ENCODE assay signal across 11 cellular contexts in the genomic region with DNA sequence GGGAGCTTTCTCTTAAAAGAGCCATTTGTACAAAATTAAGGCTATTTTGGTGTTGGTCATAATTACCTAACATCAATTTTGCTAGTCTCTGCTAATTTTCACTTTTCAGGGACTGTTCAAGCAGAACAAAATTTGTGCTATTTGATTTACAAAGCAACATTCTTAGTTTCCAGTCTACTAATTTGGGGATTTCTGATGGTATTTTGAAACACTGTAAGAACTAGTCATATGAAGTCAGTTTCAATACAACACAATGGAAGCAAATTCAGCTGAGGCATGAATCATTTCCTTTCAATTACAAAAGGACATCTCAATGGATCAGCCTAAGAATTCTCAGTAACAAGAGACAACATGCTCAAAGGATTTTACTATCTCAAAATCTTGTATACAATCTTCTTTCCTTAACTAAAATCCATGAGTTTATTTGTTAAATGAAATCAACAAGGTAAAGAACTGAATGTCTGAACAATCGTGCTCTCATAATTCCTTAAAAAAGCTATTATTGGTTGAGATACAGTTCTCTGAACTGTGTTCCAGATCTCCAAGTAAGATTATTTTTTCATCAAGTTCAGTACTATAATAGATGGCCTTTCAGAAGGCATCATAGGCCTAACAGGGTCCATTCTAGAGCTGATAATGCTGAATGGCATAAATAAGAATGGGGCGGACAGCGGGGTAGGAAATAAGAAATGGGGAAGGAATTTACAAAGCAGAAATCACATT.
A peak's percentile ranks its signal among the peaks of the same experiment; 100 is the strongest.
DNase-seq lines count a peak whose midpoint lies in the region; ATAC-seq and TF ChIP-seq lines count a peak whose summit lies in the region.
"Had no signal": no experiment of that assay in that cellular context is flagged by ENCODE, and none has a peak within 500 bp of the region (broad histone marks: within the 10 kb centered on the region; RNA-seq: fewer than 3 reads in every experiment).

No MANE protein-coding gene starts in this region.

- POLR2A ChIA-PET in PC-9 (lab: Charles Lee; ENCODE audit: unreplicated experiment) = no interaction called here

- H4K20me1 ChIP-seq in PC-9 (ENCODE audit: insufficient read depth) = no peaks in the 10 kb centered on the region

- CTCF ChIA-PET in PC-9 (lab: Charles Lee) = no interaction called here

- ATAC-seq in GM21825 (IDR thresholded peaks at IDR 0.05; ENCODE audit: unreplicated experiment) (peak; percentile 61), foreskin keratinocyte (peak; percentile 88), left cardiac atrium (no peak), HG03097 (IDR thresholded peaks at IDR 0.05; ENCODE audit: low FRiP score, unreplicated experiment) (no peak)

- H3K27ac ChIP-seq in PC-9 (peak overlapping the region; percentile 77), foreskin keratinocyte (peak overlapping the region; percentile 89), stomach (peak overlapping the region in 2 of 5 donors; percentile 7 to 46)

- BruUV-seq in PC-9 (replicated peaks; lab: Mats Ljungman, UMichigan) = no TSS peak

- H3K36me3 ChIP-seq in PC-9 (ENCODE audit: low read depth) (no peaks in the 10 kb centered on the region), H7 (replicated peaks; ENCODE audit: control insufficient read depth, insufficient read depth, low read length) (no peaks in the 10 kb centered on the region), stomach (no peaks in the 10 kb centered on the region)

- no peaks in the 10 kb centered on the region for H3K9me2 ChIP-seq in PC-9 (ENCODE audit: insufficient read depth)

- no peaks in the 10 kb centered on the region for H3K79me2 ChIP-seq in PC-9 (ENCODE audit: low read depth)

- TF ChIP-seq EP300 in stomach (IDR thresholded peaks at IDR 0.05) = no peak

- H3K27me3 ChIP-seq in PC-9 (ENCODE audit: insufficient read depth, low read depth) (no peaks in the 10 kb centered on the region), foreskin keratinocyte (no peaks in the 10 kb centered on the region), H7 (ENCODE audit: control insufficient read depth, insufficient read depth, low read length) (no peaks in the 10 kb centered on the region), stomach (no peaks in the 10 kb centered on the region)

- WGBS in stomach, 5 donors = 92 to 97% (median 96%) methylated on average over 3 of the region's 3 CpGs

- DNase-seq in GM12865 (ENCODE audit: low read depth) = peak; percentile 54
- peak in 1 of 2 experiments; percentile 43 for DNase-seq in PC-9
- peak; percentile 89 to 95 for DNase-seq in foreskin keratinocyte
- no peak for DNase-seq in H7
- no peak for DNase-seq in stomach
- no peak for DNase-seq in left cardiac atrium
- DNase-seq: activated CD8-positive, alpha-beta memory T cell treated with anti-CD3 and anti-CD28 coated beads for 24 hours; DND-41; nucleus accumbens had no signal

- no peak for TF ChIP-seq POLR2A in stomach (IDR thresholded peaks at IDR 0.05)

- no peak for TF ChIP-seq CTCF in GM12865 (IDR thresholded peaks at IDR 0.05; ENCODE audit: insufficient read depth, low read depth, low read length, missing control alignments)
- no peak for TF ChIP-seq CTCF in PC-9 (conservative IDR thresholded peaks at IDR 0.05)
- TF ChIP-seq CTCF in foreskin keratinocyte (conservative IDR thresholded peaks at IDR 0.05) = no peak
- no peak for TF ChIP-seq CTCF in stomach (IDR thresholded peaks at IDR 0.05)

- peaks cover 15% of the 10 kb centered on the region for H3F3A ChIP-seq in PC-9 (ENCODE audit: insufficient read depth, low read depth)

- H3K4me1 ChIP-seq in PC-9 (replicated peaks; ENCODE audit: insufficient read depth) = peaks cover 36% of the 10 kb centered on the region
- H3K4me1 ChIP-seq in foreskin keratinocyte = peaks cover 50% of the 10 kb centered on the region
- H3K4me1 ChIP-seq in stomach = no peaks in the 10 kb centered on the region

- no peaks in the 10 kb centered on the region for H3K9me3 ChIP-seq in PC-9 (ENCODE audit: insufficient read depth, low read depth)
- H3K9me3 ChIP-seq in stomach = no peaks in the 10 kb centered on the region

- no peak overlapping the region for H3K4me3 ChIP-seq in GM12865 (ENCODE audit: low read depth, low read length)
- no peak overlapping the region for H3K4me3 ChIP-seq in PC-9
- no peak overlapping the region for H3K4me3 ChIP-seq in H7 (ENCODE audit: insufficient read depth, low read depth, low read length)
- no peak overlapping the region for H3K4me3 ChIP-seq in stomach

- intact Hi-C loops in PC-9 (cut with micrococcal nuclease; ENCODE audit: unreplicated experiment) = no loop called here
- intact Hi-C loops in stomach (cut with DNase I; ENCODE audit: low total_unique reads) = no loop called here
- intact Hi-C loops in left cardiac atrium (cut with DNase I) = no loop called here

- H2AFZ ChIP-seq in PC-9 = no peak overlapping the region

- H3K4me2 ChIP-seq in PC-9 = peak overlapping the region; percentile 8; the same call in 1 of the 2 replicates

Comparison
In these comparisons a context has a peak if more than half of its experiments do, and no peak if none do; other contexts are left out.
1. DNase-seq: peak in GM12865 (single experiment) and foreskin keratinocyte (2 of 2); none in H7 (single experiment), stomach (single experiment) and left cardiac atrium (single experiment).
2. ATAC-seq: peak in GM21825 (single experiment) and foreskin keratinocyte (single experiment); none in left cardiac atrium (0 of 2) and HG03097 (single experiment).